ENCODE assay signal across 1 cellular context in the genomic region with DNA sequence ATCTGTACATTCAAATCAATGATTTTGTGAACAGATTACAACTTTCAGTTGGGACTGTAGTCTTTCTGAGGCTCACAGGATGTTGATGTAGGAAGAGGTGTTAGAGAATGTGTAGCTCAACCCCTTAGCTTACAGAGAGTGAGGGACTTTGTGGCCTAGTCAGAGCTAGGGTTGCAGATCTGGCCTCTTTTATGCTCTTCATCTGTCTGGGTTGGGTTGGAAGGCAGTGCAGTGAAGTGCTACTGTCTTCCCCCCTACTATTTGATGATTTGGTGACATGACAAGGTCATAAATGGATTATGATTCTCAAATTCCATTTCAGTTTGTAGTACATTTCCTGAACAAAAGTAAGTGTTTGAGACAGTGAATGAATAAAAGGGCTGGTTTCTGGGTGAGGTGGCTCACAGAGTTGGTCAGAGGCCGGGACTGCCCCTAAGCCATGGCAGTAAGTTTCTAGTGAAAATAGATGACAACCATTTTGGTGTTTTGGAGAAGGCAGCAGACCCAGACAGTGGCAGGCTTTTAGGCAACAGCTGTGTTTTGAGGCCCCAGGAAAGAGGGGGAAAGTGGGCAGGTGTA.
TF ChIP-seq lines count a peak whose summit lies in the region.

No MANE protein-coding gene starts in this region.

TF ChIP-seq in HepG2, 621 proteins besides CTCF, POLR2A, EP300 and RAD21:
- TF ChIP-seq ATF7 (IDR thresholded peaks at IDR 0.05) (no peak), ATF7 (CRISPR knock-in tag; IDR thresholded peaks at IDR 0.05) (no peak), FOXC1 (CRISPR knock-in tag; IDR thresholded peaks at IDR 0.05; ENCODE audit: borderline replicate concordance) (0 out of 2 replicates have a peak, but pooled peaks have one; percentile 59), IKZF4 (CRISPR knock-in tag; IDR thresholded peaks at IDR 0.05; ENCODE audit: borderline replicate concordance, low read depth, not compliant biosample characterization) (no peak), CSRNP1 (CRISPR knock-in tag; IDR thresholded peaks at IDR 0.05) (no peak), RBM22 (optimal IDR thresholded peaks at IDR 0.05; ENCODE audit: low read length) (peak; percentile 53), RFX1 (IDR thresholded peaks at IDR 0.05) (no peak), NR3C1 (CRISPR knock-in tag; IDR thresholded peaks at IDR 0.05) (no peak), SMAD9 (CRISPR knock-in tag; IDR thresholded peaks at IDR 0.05) (no peak), ZFP82 (CRISPR knock-in tag; IDR thresholded peaks at IDR 0.05; ENCODE audit: borderline replicate concordance) (no peak), U2AF1 (optimal IDR thresholded peaks at IDR 0.05; ENCODE audit: low read depth, low read length) (no peak), HBP1 (CRISPR knock-in tag; IDR thresholded peaks at IDR 0.05; ENCODE audit: low read depth) (no peak)
- TF ChIP-seq, protein P1, sequence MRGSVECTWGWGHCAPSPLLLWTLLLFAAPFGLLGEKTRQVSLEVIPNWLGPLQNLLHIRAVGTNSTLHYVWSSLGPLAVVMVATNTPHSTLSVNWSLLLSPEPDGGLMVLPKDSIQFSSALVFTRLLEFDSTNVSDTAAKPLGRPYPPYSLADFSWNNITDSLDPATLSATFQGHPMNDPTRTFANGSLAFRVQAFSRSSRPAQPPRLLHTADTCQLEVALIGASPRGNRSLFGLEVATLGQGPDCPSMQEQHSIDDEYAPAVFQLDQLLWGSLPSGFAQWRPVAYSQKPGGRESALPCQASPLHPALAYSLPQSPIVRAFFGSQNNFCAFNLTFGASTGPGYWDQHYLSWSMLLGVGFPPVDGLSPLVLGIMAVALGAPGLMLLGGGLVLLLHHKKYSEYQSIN (CRISPR knock-in tag; IDR thresholded peaks at IDR 0.05; ENCODE audit: borderline replicate concordance), result no peak
